9 cellular contexts compared by ENCODE assay signal in genomic region chr1:6028042-6028895, GRCh38. TPM values are rescaled to one million over a fixed set of nuclear protein-coding genes. Genes with fewer than 3 reads are reported as not detected.
DNase-seq lines count a peak whose midpoint lies in the region; ATAC-seq and TF ChIP-seq lines count a peak whose summit lies in the region.
"Had no signal": no experiment of that assay in that cellular context is flagged by ENCODE, and none has a peak within 500 bp of the region (broad histone marks: within the 10 kb centered on the region; RNA-seq: fewer than 3 reads in every experiment).

No MANE protein-coding gene starts in this region.

- H3K36me3 Mint-ChIP-seq in CD8-positive, alpha-beta memory T cell, result peaks cover 0 to 43% (median 10%) of the 10 kb centered on the region in 3 donors
- peaks cover 49% of the 10 kb centered on the region for H3K36me3 Mint-ChIP-seq in effector memory CD8-positive, alpha-beta T cell (ENCODE audit: insufficient read depth)

- peaks cover 68 to 84% (median 73%) of the 10 kb centered on the region in 3 donors for H3K4me1 Mint-ChIP-seq in CD8-positive, alpha-beta memory T cell
- peaks cover 67 to 75% of the 10 kb centered on the region in 2 donors for H3K4me1 Mint-ChIP-seq in effector memory CD8-positive, alpha-beta T cell (ENCODE audit: low read depth in 2 of 2)

- H3K36me3 ChIP-seq in CD8-positive, alpha-beta memory T cell (ENCODE audit: insufficient read depth, low read length), result peaks cover 7% of the 10 kb centered on the region
- no peaks in the 10 kb centered on the region for H3K36me3 ChIP-seq in thyroid gland

- WGBS in thyroid gland, 2 donors, result 76 to 86% methylated on average over 17 to 20 of the region's 20 CpGs

- no peak for TF ChIP-seq CTCF in thyroid gland (IDR thresholded peaks at IDR 0.05)

- no peak for TF ChIP-seq POLR2A in thyroid gland (IDR thresholded peaks at IDR 0.05)

- H3K27ac Mint-ChIP-seq in CD8-positive, alpha-beta memory T cell, result peak overlapping the region; percentile 88 to 99 (median 98)
- peak overlapping the region; percentile 96 to 100 for H3K27ac Mint-ChIP-seq in effector memory CD8-positive, alpha-beta T cell

- ATAC-seq in HG03432 (IDR thresholded peaks at IDR 0.05; ENCODE audit: unreplicated experiment), result peak; percentile 33
- ATAC-seq in effector memory CD8-positive, alpha-beta T cell (replicated peaks), result peak; percentile 56
- no peak for ATAC-seq in HG02623 (IDR thresholded peaks at IDR 0.05; ENCODE audit: unreplicated experiment)
- ATAC-seq: body of pancreas had no signal

- peaks cover 0 to 3% (median 0%) of the 10 kb centered on the region in 5 donors for H3K9me3 Mint-ChIP-seq in CD8-positive, alpha-beta memory T cell
- H3K9me3 Mint-ChIP-seq in effector memory CD8-positive, alpha-beta T cell, result no peaks in the 10 kb centered on the region

- H3K27me3 ChIP-seq in CD8-positive, alpha-beta memory T cell (ENCODE audit: insufficient read depth, low read length, poor library complexity, severe bottlenecking), result no peaks in the 10 kb centered on the region
- H3K27me3 ChIP-seq in thyroid gland, result no peaks in the 10 kb centered on the region
- H3K27me3 ChIP-seq: body of pancreas had no signal

- H3K27ac ChIP-seq in CD8-positive, alpha-beta memory T cell (ENCODE audit: low read depth, low read length), result peak overlapping the region; percentile 90
- H3K27ac ChIP-seq in thyroid gland, result no peak overlapping the region

- H3K4me1 ChIP-seq in CD8-positive, alpha-beta memory T cell (ENCODE audit: insufficient read depth, low read length), result peaks cover 80% of the 10 kb centered on the region
- H3K4me1 ChIP-seq in thyroid gland, result peaks cover 4% of the 10 kb centered on the region in 2 donors

- H3K4me3 Mint-ChIP-seq in CD8-positive, alpha-beta memory T cell, result peak overlapping the region; percentile 81 to 97 (median 95)
- H3K4me3 Mint-ChIP-seq in effector memory CD8-positive, alpha-beta T cell, result peak overlapping the region; percentile 87 to 97

- POLR2A ChIA-PET in CD8-positive, alpha-beta memory T cell (lab: Charles Lee), result interaction anchor here (0.6 to 4.5 kb wide), 2 partner anchors 35 to 54 kb away, joined by 6 to 42 read pairs; partner anchors contain the start of gene NPHP4

- intact Hi-C loops in thyroid gland (cut with DNase I), result no loop called here

- H3K9me3 ChIP-seq in CD8-positive, alpha-beta memory T cell (ENCODE audit: low read length), result no peaks in the 10 kb centered on the region
- no peaks in the 10 kb centered on the region for H3K9me3 ChIP-seq in thyroid gland
- H3K9me3 ChIP-seq: body of pancreas had no signal

- peak overlapping the region; percentile 92 for H3K4me3 ChIP-seq in CD8-positive, alpha-beta memory T cell (ENCODE audit: low read length)
- no peak overlapping the region for H3K4me3 ChIP-seq in thyroid gland (replicated peaks in 1 of 3)
- H3K4me3 ChIP-seq: body of pancreas had no signal

- H3K27me3 Mint-ChIP-seq in CD8-positive, alpha-beta memory T cell, result no peaks in the 10 kb centered on the region
- no peaks in the 10 kb centered on the region for H3K27me3 Mint-ChIP-seq in effector memory CD8-positive, alpha-beta T cell

- peak; percentile 35 to 87 (median 78) for DNase-seq in CD8-positive, alpha-beta memory T cell
- DNase-seq in activated CD4-positive, alpha-beta T cell treated with anti-CD3 and anti-CD28 coated beads for 48 hours, result peak; percentile 70
- DNase-seq in effector memory CD8-positive, alpha-beta T cell, result peak; percentile 58 to 64 (median 62)
- peak; percentile 37 to 57 for DNase-seq in stimulated activated CD4-positive, alpha-beta T cell treated with anti-CD3 and anti-CD28 coated beads, Interleukin-4, amount 100 ng/mL, for 4 hours
- no peak for DNase-seq in OCI-M2 (lab: John Stamatoyannopoulos, UW; ENCODE audit: unreplicated experiment)
- DNase-seq in thyroid gland, result no peak

- CTCF ChIA-PET in CD8-positive, alpha-beta memory T cell (lab: Charles Lee), result interaction anchor here (3.5 kb wide), 1 partner anchor 35 kb away, joined by 23 read pairs; the partner anchor contains the start of gene NPHP4

RNA-seq across cellular contexts. Expression of gene KCNAB2, which starts 17.4 kb away (rescaled TPM):
- total RNA-seq in CD8-positive, alpha-beta memory T cell, result 100 to 1,000 TPM; 171 TPM
- 52.6 TPM for polyA plus RNA-seq in CD8-positive, alpha-beta memory T cell
- 1 to 10 TPM; 3.1 to 7.3 (median 6.1) TPM for total RNA-seq in thyroid gland

RNA-seq across cellular contexts. Expression of gene NPHP4, which starts 36.0 kb away (rescaled TPM):
- 10 to 100 TPM; 11.2 to 11.5 TPM for total RNA-seq in CD8-positive, alpha-beta memory T cell
- polyA plus RNA-seq in CD8-positive, alpha-beta memory T cell, result 1.2 TPM
- 10 to 100 TPM; 24.3 to 48.3 (median 30.4) TPM for total RNA-seq in thyroid gland

Comparison
In these comparisons a context has a peak if more than half of its experiments do, and no peak if none do; other contexts are left out.
1. DNase-seq: peak in CD8-positive, alpha-beta memory T cell (5 of 5), activated CD4-positive, alpha-beta T cell treated with anti-CD3 and anti-CD28 coated beads for 48 hours (single experiment), effector memory CD8-positive, alpha-beta T cell (3 of 3) and stimulated activated CD4-positive, alpha-beta T cell treated with anti-CD3 and anti-CD28 coated beads, Interleukin-4, amount 100 ng/mL, for 4 hours (2 of 2); none in OCI-M2 (single experiment) and thyroid gland (0 of 2).
2. RNA of gene KCNAB2, which starts 17.4 kb away (total RNA-seq): 171 TPM in CD8-positive, alpha-beta memory T cell; 3.1 to 7.3 TPM in thyroid gland; every median in the first group is over 10 times any median in the second.